In genomic region chr3:46208167-46208704, GRCh38 we compare ENCODE assay signal across 9 cellular contexts. TPM values are rescaled to one million over a fixed set of nuclear protein-coding genes. Genes with fewer than 3 reads are reported as not detected.
DNase-seq lines count a peak whose midpoint lies in the region; ATAC-seq and TF ChIP-seq lines count a peak whose summit lies in the region.
"Had no signal": no experiment of that assay in that cellular context is flagged by ENCODE, and none has a peak within 500 bp of the region (broad histone marks: within the 10 kb centered on the region; RNA-seq: fewer than 3 reads in every experiment).

CCR1 (minus strand) TSS chr3:46208313; CDS start chr3:46204313, 4,000 bp downstream.

- peak within 1 kb of the TSS; percentile 62 for H3K4me3 Mint-ChIP-seq in CD8-positive, alpha-beta T cell

- peak within 1 kb of the TSS; percentile 63 for H3K4me2 ChIP-seq in Loucy (ENCODE audit: low read depth, low read length, poor library complexity, severe bottlenecking)

- no peak for TF ChIP-seq CTCF in CD8-positive, alpha-beta T cell (IDR thresholded peaks at IDR 0.05)
- peak; percentile 55 for TF ChIP-seq CTCF in GM20000 (IDR thresholded peaks at IDR 0.05; ENCODE audit: extremely low read depth, missing control alignments)
- TF ChIP-seq CTCF in Loucy (conservative IDR thresholded peaks at IDR 0.05; ENCODE audit: low read length), result peak; percentile 95

- no peaks in the 10 kb centered on the region for H3K36me3 ChIP-seq in CD8-positive, alpha-beta T cell (ENCODE audit: insufficient read depth, low read length)
- H3K36me3 ChIP-seq in Loucy (ENCODE audit: insufficient read depth, low read length) (no peaks in the 10 kb centered on the region), skeletal muscle tissue (ENCODE audit: control insufficient read depth in 3 of 3, insufficient read depth in 3 of 3, low read length in 3 of 3) (no peaks in the 10 kb centered on the region)

- H3K27ac Mint-ChIP-seq in CD8-positive, alpha-beta T cell, result peak within 1 kb of the TSS; percentile 80

- peaks cover 32% of the 10 kb centered on the region for H3K4me1 Mint-ChIP-seq in CD8-positive, alpha-beta T cell (ENCODE audit: low read depth)

- peaks cover 21% of the 10 kb centered on the region for H3K4me1 ChIP-seq in CD8-positive, alpha-beta T cell (ENCODE audit: insufficient read depth, low read length)
- peaks cover 37% of the 10 kb centered on the region for H3K4me1 ChIP-seq in Loucy (ENCODE audit: insufficient read depth, low read length, poor library complexity, severe bottlenecking)
- peaks cover 0 to 19% (median 0%) of the 10 kb centered on the region in 3 donors for H3K4me1 ChIP-seq in skeletal muscle tissue (ENCODE audit: control insufficient read depth in 3 of 3, insufficient read depth in 3 of 3, low read length in 3 of 3)

- no peaks in the 10 kb centered on the region for H3K9me3 Mint-ChIP-seq in CD8-positive, alpha-beta T cell

- H3K4me3 ChIP-seq in CD8-positive, alpha-beta T cell (ENCODE audit: low read depth, low read length), result no peak within 1 kb of the TSS
- H3K4me3 ChIP-seq in Loucy (ENCODE audit: low read length, poor library complexity, severe bottlenecking), result peak within 1 kb of the TSS; percentile 59
- H3K4me3 ChIP-seq in skeletal muscle tissue (ENCODE audit: low read length in 3 of 3), result peak within 1 kb of the TSS in 2 of 3 donors; percentile 19 to 33
- H3K4me3 ChIP-seq: SK-N-MC had no signal

- H3K36me3 Mint-ChIP-seq in CD8-positive, alpha-beta T cell, result no peaks in the 10 kb centered on the region

- H3K9me3 ChIP-seq in CD8-positive, alpha-beta T cell (ENCODE audit: low read length), result no peaks in the 10 kb centered on the region
- no peaks in the 10 kb centered on the region for H3K9me3 ChIP-seq in Loucy (ENCODE audit: insufficient read depth, low read depth, low read length)
- H3K9me3 ChIP-seq in skeletal muscle tissue (ENCODE audit: control insufficient read depth in 3 of 3, low read length in 3 of 3), result no peaks in the 10 kb centered on the region

- H3K27me3 ChIP-seq in CD8-positive, alpha-beta T cell (ENCODE audit: insufficient read depth, low read length), result no peaks in the 10 kb centered on the region
- H3K27me3 ChIP-seq in Loucy (ENCODE audit: insufficient read depth, low read length, poor library complexity, severe bottlenecking) (no peaks in the 10 kb centered on the region), skeletal muscle tissue (ENCODE audit: control insufficient read depth in 3 of 3, insufficient read depth in 3 of 3, low read length in 3 of 3) (no peaks in the 10 kb centered on the region)

- DNase-seq in CD8-positive, alpha-beta T cell, result peak in 2 of 7 experiments; percentile 26 to 32
- DNase-seq in GM20000 (ENCODE audit: low spot score) (peak; percentile 58), left ventricle myocardium superior (peak; percentile 70), hepatic stellate cell (ENCODE audit: low spot score) (no peak)
- peak; percentile 17 for DNase-seq in activated T-helper 9 cell treated with anti-CD3 and anti-CD28 coated beads, Interleukin-2, amount 50 U/mL, for 16 hours (ENCODE audit: low read depth)

- POLR2A ChIA-PET in CD8-positive, alpha-beta T cell (lab: Charles Lee), result interaction anchor here (0.9 to 1.6 kb wide), 3 partner anchors 10 to 164 kb away, joined by 3 to 4 read pairs (median 3); no protein-coding TSS in a partner anchor

- H4K20me1 ChIP-seq in Loucy (ENCODE audit: insufficient read depth, low read length, poor library complexity, severe bottlenecking), result no peaks in the 10 kb centered on the region

- no peaks in the 10 kb centered on the region for H3F3A ChIP-seq in Loucy (ENCODE audit: low read depth)

- H2AFZ ChIP-seq in Loucy (ENCODE audit: low read length), result peak within 1 kb of the TSS; percentile 89

- CTCF ChIA-PET in CD8-positive, alpha-beta T cell (lab: Charles Lee), result interaction anchor here (0.7 to 2.9 kb wide), 15 partner anchors 9 to 170 kb away, joined by 3 to 15 read pairs (median 4); partner anchors contain the start of gene CCR5

- ATAC-seq in CD8-positive, alpha-beta T cell, result peak; percentile 45
- ATAC-seq in left ventricle myocardium superior, result peak; percentile 61
- no peak for ATAC-seq in GM21528 (IDR thresholded peaks at IDR 0.05; ENCODE audit: low FRiP score, unreplicated experiment)

- H3K9ac ChIP-seq in Loucy (ENCODE audit: low read depth, low read length, poor library complexity, severe bottlenecking), result peak within 1 kb of the TSS; percentile 45
- peak within 1 kb of the TSS in 1 of 3 donors; percentile 50 for H3K9ac ChIP-seq in skeletal muscle tissue (ENCODE audit: low read depth in 1 of 3, low read length in 3 of 3)

- H3K27ac ChIP-seq in CD8-positive, alpha-beta T cell (ENCODE audit: low read depth, low read length), result no peak within 1 kb of the TSS
- peak within 1 kb of the TSS; percentile 62 for H3K27ac ChIP-seq in skeletal muscle tissue (ENCODE audit: low read depth, low read length)
- H3K27ac ChIP-seq: SK-N-MC had no signal

- intact Hi-C loops in CD8-positive, alpha-beta T cell (cut with DNase I, micrococcal nuclease), result loop anchor here in 1 of 2 experiments (5.0 kb wide), 1 partner anchor 106 kb away; no protein-coding TSS in a partner anchor
- intact Hi-C loops in left ventricle myocardium superior (cut with micrococcal nuclease), result no loop called here

- no peaks in the 10 kb centered on the region for H3K9me2 ChIP-seq in Loucy (replicated peaks; ENCODE audit: low read depth, low read length)

- peaks cover 6% of the 10 kb centered on the region; the same call in 1 of the 2 replicates for H3K79me2 ChIP-seq in Loucy (ENCODE audit: insufficient read depth, low read length)

- H3K27me3 Mint-ChIP-seq in CD8-positive, alpha-beta T cell (ENCODE audit: low read depth), result no peaks in the 10 kb centered on the region

RNA-seq across cellular contexts. Expression of gene CCR1, which starts in this region (rescaled TPM):
- total RNA-seq in CD8-positive, alpha-beta T cell, result 1 to 10 TPM in 1 of 2 experiments, under 1 TPM in 1; 0.86 to 1.2 TPM
- total RNA-seq in left ventricle myocardium superior (2.4 TPM), skeletal muscle tissue (3.7 TPM)
